In genomic region chr22:17628304-17629166, GRCh38 we compare ENCODE assay signal across 8 cellular contexts. TPM values are rescaled to one million over a fixed set of nuclear protein-coding genes. Genes with fewer than 3 reads are reported as not detected.
DNase-seq lines count a peak whose midpoint lies in the region; ATAC-seq lines count a peak whose summit lies in the region.

ATP6V1E1 (minus strand) TSS chr22:17628749; CDS start chr22:17628635, 114 bp downstream.

- H3K9me3 Mint-ChIP-seq in activated naive CD4-positive, alpha-beta T cell treated with anti-CD3 and anti-CD28 coated beads, Interleukin-2, amount 50 U/mL, for 72 hours, result no peaks in the 10 kb centered on the region

- peak within 1 kb of the TSS; percentile 97 for H3K27ac Mint-ChIP-seq in activated naive CD4-positive, alpha-beta T cell treated with anti-CD3 and anti-CD28 coated beads, Interleukin-2, amount 50 U/mL, for 72 hours

- peak within 1 kb of the TSS; percentile 79 for H3K4me3 ChIP-seq in GM08714 (ENCODE audit: low read length)

- peaks cover 0 to 11% of the 10 kb centered on the region in 2 donors for H3K36me3 Mint-ChIP-seq in activated naive CD4-positive, alpha-beta T cell treated with anti-CD3 and anti-CD28 coated beads, Interleukin-2, amount 50 U/mL, for 72 hours

- peak within 1 kb of the TSS; percentile 82 for H3K27ac ChIP-seq in temporal lobe (ENCODE audit: low read depth, low read length)

- peak; percentile 96 for DNase-seq in NCI-H1092 treated with DMSO at 0.1 percent for 48 hours (lab: John Stamatoyannopoulos, UW)
- DNase-seq in SKM-1 (lab: John Stamatoyannopoulos, UW; ENCODE audit: unreplicated experiment), result peak; percentile 89
- peak; percentile 93 to 96 for DNase-seq in activated naive CD4-positive, alpha-beta T cell treated with anti-CD3 and anti-CD28 coated beads, Interleukin-2, amount 50 U/mL, for 72 hours (ENCODE audit: low spot score in 2 of 2)
- DNase-seq in glomerular endothelial cell (ENCODE audit: extremely low read depth, low read depth, low spot score), result peak; percentile 90
- DNase-seq in occipital lobe (lab: John Stamatoyannopoulos, UW), result peak; percentile 95

- peak; percentile 99 for ATAC-seq in HG02610 (IDR thresholded peaks at IDR 0.05; ENCODE audit: unreplicated experiment)
- ATAC-seq in activated naive CD4-positive, alpha-beta T cell treated with anti-CD3 and anti-CD28 coated beads, Interleukin-2, amount 50 U/mL, for 72 hours, result peak; percentile 100

RNA-seq across cellular contexts. Expression of gene ATP6V1E1, which starts in this region (rescaled TPM):
- total RNA-seq in activated naive CD4-positive, alpha-beta T cell treated with anti-CD3 and anti-CD28 coated beads, Interleukin-2, amount 50 U/mL, for 72 hours, result 100 to 1,000 TPM in 1 of 2 donors, 10 to 100 TPM in 1; 77.5 to 129 TPM
- total RNA-seq in glomerular endothelial cell, result 163 and 195 TPM in 2 replicates
- total RNA-seq in occipital lobe, result 98.1 TPM
- 80.6 TPM for total RNA-seq in temporal lobe

Comparison
In these comparisons a context has a peak if more than half of its experiments do, and no peak if none do; other contexts are left out.
1. Peak in every context shown above with its lines: DNase-seq, ATAC-seq, H3K4me3 ChIP-seq and H3K27ac ChIP-seq.